In the genomic region with DNA sequence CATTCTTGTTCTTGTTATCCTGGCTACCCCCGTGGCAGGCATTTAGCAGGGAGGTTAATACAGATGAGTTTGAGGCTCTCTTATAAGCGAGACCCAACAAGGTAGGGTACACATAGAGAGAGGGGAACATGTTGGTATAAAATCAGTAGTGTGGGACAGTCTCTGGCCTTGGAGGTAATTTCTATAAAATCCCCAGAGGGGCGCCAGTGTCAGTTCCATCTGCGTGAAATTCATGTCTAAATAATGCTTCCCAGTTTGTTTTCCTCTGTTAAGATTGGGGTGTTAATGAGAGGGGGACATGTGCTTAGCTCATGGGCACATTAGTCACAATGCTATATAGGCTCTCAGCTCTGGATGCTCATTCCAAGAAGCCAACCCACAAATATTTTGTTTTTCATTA, we compare ENCODE assay signal across 15 cellular contexts.
"Had no signal": no experiment of that assay in that cellular context is flagged by ENCODE, and none has a peak within 500 bp of the region (broad histone marks: within the 10 kb centered on the region; RNA-seq: fewer than 3 reads in every experiment).

No MANE protein-coding gene starts in this region.

- H3K4me3 ChIP-seq: cardiac muscle cell, heart left ventricle, mucosa of descending colon, right atrium auricular region had no signal

- H3K4me1 ChIP-seq: heart left ventricle, right atrium auricular region had no signal

- H3K9me3 Mint-ChIP-seq: activated naive CD4-positive, alpha-beta T cell treated with anti-CD3 and anti-CD28 coated beads for 36 hours; naive thymus-derived CD8-positive, alpha-beta T cell had no signal

- H3K27me3 ChIP-seq: cardiac muscle cell, right atrium auricular region had no signal

- H3K27ac ChIP-seq: cardiac muscle cell, heart left ventricle, right atrium auricular region, VCaP had no signal

- H3K4me3 Mint-ChIP-seq: activated CD8-positive, alpha-beta T cell treated with anti-CD3 and anti-CD28 coated beads, Interleukin-2, amount 10 ng/mL, durations not matched to agents 7 days and 5 days; activated naive CD4-positive, alpha-beta T cell treated with anti-CD3 and anti-CD28 coated beads for 36 hours; naive thymus-derived CD8-positive, alpha-beta T cell had no signal

- H3K4me1 Mint-ChIP-seq: naive thymus-derived CD8-positive, alpha-beta T cell had no signal

- H3K9me3 ChIP-seq: mucosa of descending colon, right atrium auricular region had no signal

- DNase-seq: activated CD4-positive, alpha-beta T cell treated with anti-CD3 and anti-CD28 coated beads for 4 hours; activated CD8-positive, alpha-beta memory T cell treated with anti-CD3 and anti-CD28 coated beads, Interleukin-2, amount 50 U/mL, for 48 hours; activated CD8-positive, alpha-beta T cell treated with anti-CD3 and anti-CD28 coated beads, Interleukin-2, amount 10 ng/mL, durations not matched to agents 7 days and 5 days; activated naive CD4-positive, alpha-beta T cell treated with anti-CD3 and anti-CD28 coated beads for 36 hours; foreskin melanocyte; heart left ventricle; islet precursor cell; mucosa of descending colon; naive thymus-derived CD8-positive, alpha-beta T cell; posterior cingulate gyrus; small intestine had no signal

- H3K36me3 Mint-ChIP-seq: naive thymus-derived CD8-positive, alpha-beta T cell had no signal

- H3K27ac Mint-ChIP-seq: activated CD8-positive, alpha-beta T cell treated with anti-CD3 and anti-CD28 coated beads, Interleukin-2, amount 10 ng/mL, durations not matched to agents 7 days and 5 days; activated naive CD4-positive, alpha-beta T cell treated with anti-CD3 and anti-CD28 coated beads for 36 hours; naive thymus-derived CD8-positive, alpha-beta T cell had no signal

- ATAC-seq: activated CD8-positive, alpha-beta T cell treated with anti-CD3 and anti-CD28 coated beads, Interleukin-2, amount 10 ng/mL, durations not matched to agents 7 days and 5 days; heart left ventricle; left lobe of liver; mucosa of descending colon; naive thymus-derived CD8-positive, alpha-beta T cell had no signal
